ENCODE assay signal across 1 cellular context in genomic region chr17:76405967-76406647, GRCh38.
TF ChIP-seq lines count a peak whose summit lies in the region.

No MANE protein-coding gene starts in this region.

TF ChIP-seq in K562, 482 proteins besides CTCF, POLR2A, EP300 and RAD21 (continued from another document and continues in another):
- peak; percentile 85 for TF ChIP-seq VEZF1 (CRISPR knock-in tag; IDR thresholded peaks at IDR 0.05)
- peak; percentile 84 for TF ChIP-seq ATF4 (CRISPR knock-in tag; IDR thresholded peaks at IDR 0.05)
- no peak for TF ChIP-seq ZNF655 (CRISPR knock-in tag; IDR thresholded peaks at IDR 0.05)
- TF ChIP-seq MEIS2 (IDR thresholded peaks at IDR 0.05; ENCODE audit: partially characterized antibody): peak; percentile 53
- no peak for TF ChIP-seq MCM5 (IDR thresholded peaks at IDR 0.05; ENCODE audit: low read depth)
- peak; percentile 99 for TF ChIP-seq ZNF175 (CRISPR knock-in tag; IDR thresholded peaks at IDR 0.05; ENCODE audit: low read depth)
- no peak for TF ChIP-seq ZNF282 (CRISPR knock-in tag; IDR thresholded peaks at IDR 0.05)
- TF ChIP-seq POU5F1 (IDR thresholded peaks at IDR 0.05; ENCODE audit: borderline replicate concordance, low read depth, low read length, partially characterized antibody): no peak
- no peak for TF ChIP-seq ELK3 (CRISPR knock-in tag; IDR thresholded peaks at IDR 0.05)
- TF ChIP-seq ZBTB43 (CRISPR knock-in tag; IDR thresholded peaks at IDR 0.05): no peak
- no peak for TF ChIP-seq ZBTB49 (CRISPR knock-in tag; IDR thresholded peaks at IDR 0.05; ENCODE audit: borderline replicate concordance)
- no peak for TF ChIP-seq STAT5B (CRISPR knock-in tag; IDR thresholded peaks at IDR 0.05)
- TF ChIP-seq ZFP1 (CRISPR knock-in tag; IDR thresholded peaks at IDR 0.05): no peak
- TF ChIP-seq NR2C1 (IDR thresholded peaks at IDR 0.05): peak; percentile 64
- peak; percentile 86 for TF ChIP-seq NR2C1 (tag; IDR thresholded peaks at IDR 0.05)
- no peak for TF ChIP-seq PHF8 (IDR thresholded peaks at IDR 0.05; ENCODE audit: borderline replicate concordance, low read length)
- TF ChIP-seq CEBPZ (IDR thresholded peaks at IDR 0.05; ENCODE audit: borderline replicate concordance, low read depth, low read length): no peak
- peak; percentile 39 for TF ChIP-seq RBBP5 (IDR thresholded peaks at IDR 0.05; ENCODE audit: borderline replicate concordance, insufficient read depth, low read length, poor library complexity, severe bottlenecking)
- no peak for TF ChIP-seq ZNF79 (CRISPR knock-in tag; IDR thresholded peaks at IDR 0.05; ENCODE audit: low read depth)
- no peak for TF ChIP-seq ZBTB5 (IDR thresholded peaks at IDR 0.05)
- TF ChIP-seq TBP (optimal IDR thresholded peaks at IDR 0.05; ENCODE audit: low read depth, low read length): no peak
- TF ChIP-seq PATZ1 (CRISPR knock-in tag; IDR thresholded peaks at IDR 0.05; ENCODE audit: borderline replicate concordance): no peak
- no peak for TF ChIP-seq PCBP2 (IDR thresholded peaks at IDR 0.05; ENCODE audit: low read depth, low read length, poor library complexity, severe bottlenecking)
- peak; percentile 76; the same call in 1 of the 2 replicates for TF ChIP-seq ZNF41 (CRISPR knock-in tag; conservative IDR thresholded peaks at IDR 0.05)
- peak; percentile 34 for TF ChIP-seq ZFP36 (IDR thresholded peaks at IDR 0.05; ENCODE audit: low read depth, low read length, partially characterized antibody)
- TF ChIP-seq ZNF253 (CRISPR knock-in tag; conservative IDR thresholded peaks at IDR 0.05): no peak
